Comparison of ENCODE assay signal across 15 cellular contexts in the genomic region with DNA sequence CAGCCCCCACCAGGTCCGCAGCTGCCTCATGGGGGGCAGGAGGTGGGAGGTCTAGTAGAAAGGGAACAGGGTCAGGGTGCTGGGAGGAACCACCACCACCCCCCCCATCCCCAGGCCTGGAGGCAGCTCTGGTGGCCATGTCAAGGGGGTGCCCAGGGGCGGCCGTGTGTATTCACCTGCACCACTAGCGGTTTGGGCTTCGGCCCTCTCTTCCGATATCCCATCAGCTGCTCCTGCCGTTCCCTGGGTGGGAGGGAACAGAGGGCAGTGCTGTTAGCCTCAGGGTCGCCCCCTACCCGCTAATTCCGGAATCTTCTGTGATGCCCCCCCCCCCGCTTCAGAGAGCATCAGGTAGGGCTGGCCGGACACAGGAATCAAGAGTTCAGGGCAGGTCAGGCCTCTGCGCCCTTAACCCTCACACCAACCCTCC. TPM values are rescaled to one million over a fixed set of nuclear protein-coding genes. Genes with fewer than 3 reads are reported as not detected.
DNase-seq lines count a peak whose midpoint lies in the region; ATAC-seq and TF ChIP-seq lines count a peak whose summit lies in the region.
"Had no signal": no experiment of that assay in that cellular context is flagged by ENCODE, and none has a peak within 500 bp of the region (broad histone marks: within the 10 kb centered on the region; RNA-seq: fewer than 3 reads in every experiment).

No MANE protein-coding gene starts in this region.

- no peak overlapping the region for H3K27ac ChIP-seq in neural progenitor cell
- H3K27ac ChIP-seq in heart right ventricle: no peak overlapping the region
- H3K27ac ChIP-seq: foreskin keratinocyte, tibial artery had no signal

- DNase-seq in Caco-2 (peak; percentile 22 to 48), ecto neural progenitor cell (ENCODE audit: low spot score) (peak; percentile 81), neural progenitor cell (ENCODE audit: low spot score) (peak; percentile 69), nucleus accumbens (lab: John Stamatoyannopoulos, UW) (no peak), heart right ventricle (no peak), occipital lobe (lab: John Stamatoyannopoulos, UW) (no peak)
- DNase-seq: activated CD4-positive, CD25-positive, alpha-beta regulatory T cell treated with anti-CD3 and anti-CD28 coated beads, Interleukin-2, amount 50 U/mL, for 72 hours; central memory CD4-positive, alpha-beta T cell; foreskin keratinocyte; NCI-H1417 treated with DMSO at 0.1 percent for 48 hours; tibial artery had no signal

- H3K79me2 ChIP-seq in neural progenitor cell (ENCODE audit: low read depth): no peaks in the 10 kb centered on the region

- H3K36me3 ChIP-seq in Caco-2 (ENCODE audit: control insufficient read depth, insufficient read depth, low read length) (peaks cover 5% of the 10 kb centered on the region), neural progenitor cell (no peaks in the 10 kb centered on the region), heart right ventricle (peaks cover 0 to 34% (median 21%) of the 10 kb centered on the region in 9 donors)

- 83 to 88% methylated on average over 12 to 13 of the region's 13 CpGs for WGBS in heart right ventricle, 2 donors

- H3K36me3 Mint-ChIP-seq in Caco-2 (ENCODE audit: insufficient read depth, unreplicated experiment) (peaks cover 98% of the 10 kb centered on the region), IgD-negative memory B cell (peaks cover 2% of the 10 kb centered on the region), neural progenitor cell (peaks cover 9% of the 10 kb centered on the region)

- H3K9me3 ChIP-seq in Caco-2: no peaks in the 10 kb centered on the region
- no peaks in the 10 kb centered on the region for H3K9me3 ChIP-seq in neural progenitor cell (ENCODE audit: low read depth)
- H3K9me3 ChIP-seq in heart right ventricle: no peaks in the 10 kb centered on the region
- H3K9me3 ChIP-seq: tibial artery had no signal

- TF ChIP-seq CTCF in Caco-2 (IDR thresholded peaks at IDR 0.05; ENCODE audit: insufficient read depth in 1 of 2, low read depth in 1 of 2, low read length in 1 of 2, severe bottlenecking in 1 of 2, unreplicated experiment in 1 of 2) (peak in 1 of 2 experiments; percentile 9), neural progenitor cell (IDR thresholded peaks at IDR 0.05) (peak; percentile 27), heart right ventricle (IDR thresholded peaks at IDR 0.05) (no peak)

- H3K27ac Mint-ChIP-seq in Caco-2 (ENCODE audit: unreplicated experiment): peak overlapping the region; percentile 45
- peak overlapping the region; percentile 67 to 80 (median 79) for H3K27ac Mint-ChIP-seq in IgD-negative memory B cell
- no peak overlapping the region for H3K27ac Mint-ChIP-seq in neural progenitor cell
- H3K27ac Mint-ChIP-seq: activated naive CD8-positive, alpha-beta T cell treated with anti-CD3 and anti-CD28 coated beads for 36 hours had no signal

- intact Hi-C loops in Caco-2 (cut with micrococcal nuclease; ENCODE audit: unreplicated experiment): loop anchor here (5.0 kb wide), 1 partner anchor 33 kb away; no protein-coding TSS in a partner anchor
- intact Hi-C loops in heart right ventricle (cut with DNase I): loop anchor here in 4 of 10 donors (5.0 to 10.0 kb wide), 4 partner anchors 33 to 157 kb away; partner anchors contain the start of gene CBX8 (in 1 of the 4)

- H3K27me3 Mint-ChIP-seq in Caco-2 (ENCODE audit: insufficient read depth, unreplicated experiment) (no peaks in the 10 kb centered on the region), IgD-negative memory B cell (peaks cover 6% of the 10 kb centered on the region), neural progenitor cell (ENCODE audit: insufficient read depth, low read depth) (peaks cover 38% of the 10 kb centered on the region)

- H3F3A ChIP-seq in neural progenitor cell (ENCODE audit: low read depth): peaks cover 61% of the 10 kb centered on the region

- no peak for ATAC-seq in heart right ventricle
- no peak for ATAC-seq in GM19397 (IDR thresholded peaks at IDR 0.05; ENCODE audit: unreplicated experiment)
- ATAC-seq: foreskin keratinocyte had no signal

- H3K4me3 Mint-ChIP-seq in Caco-2 (ENCODE audit: unreplicated experiment) (no peak overlapping the region), IgD-negative memory B cell (peak overlapping the region in 1 of 4 donors; percentile 63), neural progenitor cell (peak overlapping the region; percentile 67)
- H3K4me3 Mint-ChIP-seq: activated naive CD8-positive, alpha-beta T cell treated with anti-CD3 and anti-CD28 coated beads for 36 hours; CD14-positive monocyte had no signal

- peaks cover 40% of the 10 kb centered on the region for H3K4me1 ChIP-seq in Caco-2
- peaks cover 52% of the 10 kb centered on the region for H3K4me1 ChIP-seq in neural progenitor cell
- peaks cover 32 to 71% (median 58%) of the 10 kb centered on the region in 9 donors for H3K4me1 ChIP-seq in heart right ventricle

- no peak overlapping the region for H3K4me3 ChIP-seq in Caco-2 (ENCODE audit: low read depth, low read length)
- peak overlapping the region; percentile 76 for H3K4me3 ChIP-seq in neural progenitor cell
- H3K4me3 ChIP-seq in heart right ventricle: no peak overlapping the region
- H3K4me3 ChIP-seq: tibial artery had no signal

- H3K4me1 Mint-ChIP-seq in Caco-2 (ENCODE audit: low read depth, unreplicated experiment): peaks cover 7% of the 10 kb centered on the region
- H3K4me1 Mint-ChIP-seq in IgD-negative memory B cell: peaks cover 13 to 16% (median 15%) of the 10 kb centered on the region in 3 donors
- H3K4me1 Mint-ChIP-seq in neural progenitor cell: peaks cover 37% of the 10 kb centered on the region

- CTCF ChIA-PET in Caco-2 (lab: Charles Lee): interaction anchor here (0.7 to 1.6 kb wide), 2 partner anchors 25 to 39 kb away, joined by 4 to 7 read pairs; partner anchors contain the start of gene CBX8

- no peak overlapping the region for H2AFZ ChIP-seq in neural progenitor cell (replicated peaks)

- POLR2A ChIA-PET in Caco-2 (lab: Charles Lee): interaction anchor here (0.6 to 1.8 kb wide), 3 partner anchors 16 to 80 kb away, joined by 3 to 5 read pairs (median 3); no protein-coding TSS in a partner anchor

- H4K20me1 ChIP-seq in neural progenitor cell (ENCODE audit: low read depth): peaks cover 73% of the 10 kb centered on the region

- peak overlapping the region; percentile 91 for H3K4me2 ChIP-seq in neural progenitor cell

- H3K9ac ChIP-seq in neural progenitor cell: no peak overlapping the region

- no peaks in the 10 kb centered on the region for H3K9me3 Mint-ChIP-seq in Caco-2 (ENCODE audit: unreplicated experiment)
- no peaks in the 10 kb centered on the region for H3K9me3 Mint-ChIP-seq in IgD-negative memory B cell
- H3K9me3 Mint-ChIP-seq in neural progenitor cell: no peaks in the 10 kb centered on the region
- H3K9me3 Mint-ChIP-seq: activated naive CD8-positive, alpha-beta T cell treated with anti-CD3 and anti-CD28 coated beads for 36 hours had no signal

- H3K27me3 ChIP-seq in Caco-2 (replicated peaks; ENCODE audit: control insufficient read depth, insufficient read depth, low read length) (no peaks in the 10 kb centered on the region), neural progenitor cell (peaks cover 92% of the 10 kb centered on the region), heart right ventricle (peaks cover 0 to 10% (median 9%) of the 10 kb centered on the region in 7 donors)

- BruUV-seq in Caco-2 (replicated peaks; lab: Mats Ljungman, UMichigan): no TSS peak

RNA-seq across cellular contexts. Expression of gene CBX4, which starts 3.8 kb away (rescaled TPM):
- total RNA-seq in Caco-2 (2022) (90.8 and 114 TPM in 2 replicates), neural progenitor cell (ENCODE audit: low replicate concordance) (2.7 and 5.6 TPM in 2 replicates), heart right ventricle (10 to 100 TPM; 21.6 to 38.2 (median 26.4) TPM), occipital lobe (19.2 TPM)
- polyA plus RNA-seq in IgD-negative memory B cell (4.1 TPM), heart right ventricle (1 to 10 TPM; 9.4 to 9.8 TPM)

RNA-seq across cellular contexts. Expression of gene CBX8, which starts 38.6 kb away (rescaled TPM):
- total RNA-seq in Caco-2 (2022) (34.3 and 36.6 TPM in 2 replicates), neural progenitor cell (ENCODE audit: low replicate concordance) (2.8 and 15.2 TPM in 2 replicates), heart right ventricle (1 to 10 TPM; 4.3 to 9.3 (median 5.6) TPM), occipital lobe (8.4 TPM)
- polyA plus RNA-seq in IgD-negative memory B cell (3.2 TPM), heart right ventricle (1 to 10 TPM; 2.2 to 4.1 TPM)

RNA-seq across cellular contexts. Expression of gene CBX2, which starts 57.5 kb away (rescaled TPM):
- 50.0 and 52.8 TPM in 2 replicates for total RNA-seq in Caco-2 (2022)
- 0.26 TPM for polyA plus RNA-seq in IgD-negative memory B cell
- 53.5 and 155 TPM in 2 replicates for total RNA-seq in neural progenitor cell (ENCODE audit: low replicate concordance)
- 1 to 10 TPM; 1.5 to 3.9 (median 2.7) TPM for total RNA-seq in heart right ventricle
- polyA plus RNA-seq in heart right ventricle: 1 to 10 TPM; 2.9 to 7.1 TPM
- 5.6 TPM for total RNA-seq in occipital lobe

Comparison
In these comparisons a context has a peak if more than half of its experiments do, and no peak if none do; other contexts are left out.
1. DNase-seq: peak in Caco-2 (2 of 2), ecto neural progenitor cell (single experiment) and neural progenitor cell (single experiment); none in nucleus accumbens (0 of 56), heart right ventricle (0 of 2) and occipital lobe (single experiment).